In genomic region chr11:9606799-9607510, GRCh38 we compare ENCODE assay signal across 17 cellular contexts. TPM values are rescaled to one million over a fixed set of nuclear protein-coding genes. Genes with fewer than 3 reads are reported as not detected.
DNase-seq lines count a peak whose midpoint lies in the region; ATAC-seq, FAIRE-seq and TF ChIP-seq lines count a peak whose summit lies in the region.
"Had no signal": no experiment of that assay in that cellular context is flagged by ENCODE, and none has a peak within 500 bp of the region (broad histone marks: within the 10 kb centered on the region; RNA-seq: fewer than 3 reads in every experiment).

No MANE protein-coding gene starts in this region.

- TF ChIP-seq POLR2A in K562 (conservative IDR thresholded peaks at IDR 0.05) (no peak), transverse colon (IDR thresholded peaks at IDR 0.05) (no peak), sigmoid colon (IDR thresholded peaks at IDR 0.05) (no peak)

- H3K4me1 ChIP-seq in K562 (replicated peaks in 1 of 2; ENCODE audit: control insufficient read depth in 2 of 2, insufficient read depth in 2 of 2, low read length in 2 of 2) (peaks cover 10 to 21% of the 10 kb centered on the region in 2 experiments), mucosa of descending colon (ENCODE audit: low read depth) (no peaks in the 10 kb centered on the region), transverse colon (no peaks in the 10 kb centered on the region), sigmoid colon (peaks cover 0 to 3% (median 0%) of the 10 kb centered on the region in 4 donors)
- H3K4me1 ChIP-seq: prostate gland had no signal

- H3K4me2 ChIP-seq in K562 (ENCODE audit: insufficient read depth, low read length): no peak overlapping the region

- H3K9ac ChIP-seq in K562 (ENCODE audit: insufficient read depth in 1 of 2, low read depth in 2 of 2, low read length in 2 of 2): no peak overlapping the region

- TF ChIP-seq CTCF in GM12872 (IDR thresholded peaks at IDR 0.05; ENCODE audit: insufficient read depth, low read depth, low read length) (0 out of 3 replicates have a peak, but pooled peaks have one; percentile 18), K562 (IDR thresholded peaks at IDR 0.05 in 2 of 3, conservative IDR thresholded peaks at IDR 0.05 in 1 of 3; ENCODE audit: insufficient read depth in 2 of 3, low read depth in 1 of 3, low read length in 3 of 3) (peak; percentile 43 to 51 (median 48); a peak in 5 of 6 replicates), mucosa of descending colon (IDR thresholded peaks at IDR 0.05) (no peak), transverse colon (IDR thresholded peaks at IDR 0.05) (no peak), sigmoid colon (IDR thresholded peaks at IDR 0.05) (no peak)

- H3K27me3 ChIP-seq in K562 (ENCODE audit: control insufficient read depth in 2 of 2, insufficient read depth in 2 of 2, low read length in 2 of 2) (no peaks in the 10 kb centered on the region), transverse colon (no peaks in the 10 kb centered on the region), sigmoid colon (no peaks in the 10 kb centered on the region)
- H3K27me3 ChIP-seq: Peyer's patch had no signal

- TF ChIP-seq RAD21 in Ishikawa (IDR thresholded peaks at IDR 0.05; ENCODE audit: low read depth) (peak; percentile 35), K562 (CRISPR knock-in tag; conservative IDR thresholded peaks at IDR 0.05 in 1 of 2, IDR thresholded peaks at IDR 0.05 in 1 of 2) (peak in 1 of 2 experiments; percentile 51; a peak in 2 of 4 replicates)

- ATAC-seq in K562 (peak; percentile 80), mucosa of descending colon (peak; percentile 77)

- H3K27ac ChIP-seq in K562 (ENCODE audit: extremely low read depth, low read depth, low read length) (no peak overlapping the region), transverse colon (no peak overlapping the region), sigmoid colon (no peak overlapping the region)
- H3K27ac ChIP-seq: Peyer's patch, prostate gland, thoracic aorta had no signal

- H3K9me3 ChIP-seq in K562 (replicated peaks; ENCODE audit: control insufficient read depth, insufficient read depth, low read depth, low read length): no peaks in the 10 kb centered on the region
- no peaks in the 10 kb centered on the region for H3K9me3 ChIP-seq in mucosa of descending colon
- no peaks in the 10 kb centered on the region for H3K9me3 ChIP-seq in transverse colon
- no peaks in the 10 kb centered on the region for H3K9me3 ChIP-seq in sigmoid colon
- H3K9me3 ChIP-seq: Peyer's patch, prostate gland, thoracic aorta had no signal

- in situ Hi-C loops in K562 (cut with MboI): no loop called here
- in situ Hi-C loops in transverse colon (cut with MboI; ENCODE audit: low pct_ligation_motif_present in 1 of 4, low pct_unique_long_range_greater_than_20kb in 1 of 4, low sequenced_read_pairs in 3 of 4): no loop called here

- POLR2A ChIA-PET in K562 (lab: Yijun Ruan, JAX): interaction anchor here (0.5 to 1.8 kb wide), 8 partner anchors 9 to 170 kb away, joined by 3 to 6 read pairs (median 3); no protein-coding TSS in a partner anchor

- H3K36me3 ChIP-seq in K562 (ENCODE audit: control insufficient read depth, insufficient read depth, low read length) (no peaks in the 10 kb centered on the region), mucosa of descending colon (ENCODE audit: low read depth) (no peaks in the 10 kb centered on the region), transverse colon (no peaks in the 10 kb centered on the region), sigmoid colon (no peaks in the 10 kb centered on the region)
- H3K36me3 ChIP-seq: Peyer's patch, prostate gland, thoracic aorta had no signal

- peak in 1 of 4 experiments; percentile 38 for DNase-seq in K562 (ENCODE audit: extremely low read depth in 1 of 4, low spot score in 3 of 4)
- no peak for DNase-seq in mucosa of descending colon
- no peak for DNase-seq in transverse colon
- DNase-seq in sigmoid colon: no peak
- no peak for DNase-seq in DMS79 (lab: John Stamatoyannopoulos, UW)
- DNase-seq: activated CD4-positive, alpha-beta T cell treated with anti-CD3 and anti-CD28 coated beads, Interleukin-2, amount 50 U/mL, for 4 hours; activated effector memory CD4-positive, alpha-beta T cell treated with anti-CD3 and anti-CD28 coated beads, Interleukin-2, amount 50 U/mL, for 16 hours; C1 segment of cervical spinal cord; cortex of kidney; erythroblast; NCI-H1417 treated with DMSO at 0.1 percent for 48 hours; NCI-H446 treated with DMSO at 0.1 percent for 48 hours had no signal

- FAIRE-seq in K562 (lab: Jason Lieb, UNC): peak; percentile 63

- H2AFZ ChIP-seq in K562 (ENCODE audit: low read depth, low read length): peak overlapping the region; percentile 52

- no TSS peak for BruUV-seq in K562 (replicated peaks; lab: Mats Ljungman, UMichigan)

- H4K20me1 ChIP-seq in K562 (replicated peaks; ENCODE audit: control insufficient read depth, insufficient read depth, low read length): no peaks in the 10 kb centered on the region

- H3K79me2 ChIP-seq in K562 (ENCODE audit: control insufficient read depth, insufficient read depth, low read length): no peaks in the 10 kb centered on the region

- H3K4me3 ChIP-seq in K562: no peak overlapping the region
- no peak overlapping the region for H3K4me3 ChIP-seq in mucosa of descending colon
- no peak overlapping the region for H3K4me3 ChIP-seq in transverse colon
- no peak overlapping the region for H3K4me3 ChIP-seq in sigmoid colon
- H3K4me3 ChIP-seq: Peyer's patch, prostate gland, thoracic aorta had no signal

- CTCF ChIA-PET in K562 (lab: Yijun Ruan, JAX; ENCODE audit: low intra/inter-chr PET ratio): no interaction called here

- TF ChIP-seq EP300 in Ishikawa (IDR thresholded peaks at IDR 0.05; ENCODE audit: borderline replicate concordance) (no peak), K562 (IDR thresholded peaks at IDR 0.05; ENCODE audit: low read length) (no peak), transverse colon (IDR thresholded peaks at IDR 0.05; ENCODE audit: low read depth) (no peak), sigmoid colon (IDR thresholded peaks at IDR 0.05) (no peak)

- WGBS in K562 (ENCODE audit: insufficient coverage, low coverage, missing lambda C conversion rate): 64% methylated on average over 9 of the region's 9 CpGs
- WGBS in transverse colon (ENCODE audit: low coverage in 1 of 2), 2 donors: 45 to 66% methylated on average over 3 to 9 of the region's 9 CpGs
- WGBS in sigmoid colon, 2 donors: 52 to 78% methylated on average over 9 of the region's 9 CpGs

- intact Hi-C loops in K562 (cut with micrococcal nuclease) (no loop called here), mucosa of descending colon (cut with DNase I, micrococcal nuclease) (no loop called here), transverse colon (cut with DNase I; ENCODE audit: low total_unique reads) (no loop called here), sigmoid colon (cut with DNase I) (no loop called here)

- no peaks in the 10 kb centered on the region for H3K9me1 ChIP-seq in K562 (ENCODE audit: control insufficient read depth, insufficient read depth, low read length)

TF ChIP-seq in Ishikawa, 13 proteins besides CTCF, POLR2A, EP300 and RAD21 (continues in another document):
- no peak for TF ChIP-seq CREB1 (IDR thresholded peaks at IDR 0.05; ENCODE audit: low read depth)

RNA-seq across cellular contexts. Expression of gene WEE1, which starts 33.5 kb away (rescaled TPM):
- total RNA-seq in K562 (2011; cell fraction: chromatin; rRNA removed; ENCODE audit: low replicate concordance): 78.0 and 216 TPM in 2 replicates
- total RNA-seq in K562 (2011; cell fraction: nucleolus; rRNA removed): 51.9 and 57.0 TPM in 2 replicates
- total RNA-seq in K562 (2011; cell fraction: nucleoplasm; rRNA removed): 101 and 161 TPM in 2 replicates
- total RNA-seq in K562 (2014; rRNA removed): 62.9 and 66.8 TPM in 2 replicates
- 73.2 and 80.9 TPM in 2 replicates for total RNA-seq in K562 (2014; rRNA removed; fragmentation: Illumina TruSeq; extraction: Trizol)
- total RNA-seq in K562 (2015; rRNA removed; fragmentation: Illumina TruSeq; extraction: Trizol): 61.6 and 67.4 TPM in 2 replicates
- total RNA-seq in K562 (2021): 82.1 and 82.7 TPM in 2 replicates
- 81.2 and 99.0 TPM in 2 replicates for polyA plus RNA-seq in K562 (2011; rRNA removed)
- polyA plus RNA-seq in K562 (2011; cell fraction: cytosol; rRNA removed): 20.1 and 32.8 TPM in 2 replicates
- polyA plus RNA-seq in K562 (2011; cell fraction: nucleus; rRNA removed): 77.6 and 91.0 TPM in 2 replicates
- polyA plus RNA-seq in K562 (2012): 34.8 and 46.6 TPM in 2 replicates
- polyA plus RNA-seq in K562 (2014; fragmentation: Illumina TruSeq; extraction: Trizol): 73.7 and 93.4 TPM in 2 replicates
- 10 to 100 TPM; 21.9 to 30.6 TPM for polyA plus RNA-seq in K562 (2014; fragmentation: Nextera tagmentation; extraction: Ambion mirVana)
- polyA plus RNA-seq in K562 (2014; rRNA removed): 51.3 and 53.9 TPM in 2 replicates
- 121 and 129 TPM in 2 replicates for polyA minus RNA-seq in K562 (2011; rRNA and poly(A)+ RNA removed)
- 28.7 and 41.6 TPM in 2 replicates for polyA minus RNA-seq in K562 (2011; cell fraction: cytosol; rRNA and poly(A)+ RNA removed)
- 75.3 and 97.9 TPM in 2 replicates for polyA minus RNA-seq in K562 (2011; cell fraction: nucleus; rRNA and poly(A)+ RNA removed)
- 10 to 100 TPM; 17.5 to 33.6 (median 18.0) TPM for total RNA-seq in mucosa of descending colon
- total RNA-seq in transverse colon: 10 to 100 TPM in 3 of 4 donors, 1 to 10 TPM in 1; 7.9 to 48.2 (median 31.8) TPM
- 10 to 100 TPM; 32.4 to 38.8 (median 35.0) TPM for total RNA-seq in sigmoid colon
- polyA plus RNA-seq in sigmoid colon: 10 to 100 TPM in 2 of 3 donors, 1 to 10 TPM in 1; 8.4 to 11.1 (median 10.0) TPM

RNA-seq across cellular contexts. Expression of gene SWAP70, which starts 56.9 kb away (rescaled TPM):
- 1.2 and 3.2 TPM in 2 replicates for total RNA-seq in K562 (2011; cell fraction: chromatin; rRNA removed; ENCODE audit: low replicate concordance)
- 0.79 and 1.0 TPM in 2 replicates for total RNA-seq in K562 (2011; cell fraction: nucleolus; rRNA removed)
- total RNA-seq in K562 (2011; cell fraction: nucleoplasm; rRNA removed): 1.4 and 2.7 TPM in 2 replicates
- total RNA-seq in K562 (2014; rRNA removed): 2.3 TPM in 2 replicates
- total RNA-seq in K562 (2014; rRNA removed; fragmentation: Illumina TruSeq; extraction: Trizol): 4.4 and 4.8 TPM in 2 replicates
- total RNA-seq in K562 (2015; rRNA removed; fragmentation: Illumina TruSeq; extraction: Trizol): 4.9 and 5.0 TPM in 2 replicates
- 2.9 and 4.3 TPM in 2 replicates for total RNA-seq in K562 (2021)
- polyA plus RNA-seq in K562 (2011; rRNA removed): 1.8 and 2.4 TPM in 2 replicates
- 1.0 and 1.8 TPM in 2 replicates for polyA plus RNA-seq in K562 (2011; cell fraction: cytosol; rRNA removed)
- polyA plus RNA-seq in K562 (2011; cell fraction: nucleus; rRNA removed): 0.73 and 0.78 TPM in 2 replicates
- polyA plus RNA-seq in K562 (2012): 4.6 and 5.5 TPM in 2 replicates
- polyA plus RNA-seq in K562 (2014; fragmentation: Illumina TruSeq; extraction: Trizol): 4.1 and 4.3 TPM in 2 replicates
- polyA plus RNA-seq in K562 (2014; fragmentation: Nextera tagmentation; extraction: Ambion mirVana): 1 to 10 TPM; 1.7 to 1.9 TPM
- polyA plus RNA-seq in K562 (2014; rRNA removed): 2.9 and 3.9 TPM in 2 replicates
- polyA minus RNA-seq in K562 (2011; rRNA and poly(A)+ RNA removed): 2.9 and 3.5 TPM in 2 replicates
- 1.6 and 2.3 TPM in 2 replicates for polyA minus RNA-seq in K562 (2011; cell fraction: cytosol; rRNA and poly(A)+ RNA removed)
- polyA minus RNA-seq in K562 (2011; cell fraction: nucleus; rRNA and poly(A)+ RNA removed): 0.54 and 1.8 TPM in 2 replicates
- total RNA-seq in mucosa of descending colon: 10 to 100 TPM; 16.0 to 29.1 (median 19.7) TPM
- 10 to 100 TPM; 18.8 to 52.5 (median 29.1) TPM for total RNA-seq in transverse colon
- total RNA-seq in sigmoid colon: 10 to 100 TPM; 22.1 to 30.3 (median 28.6) TPM
- polyA plus RNA-seq in sigmoid colon: 10 to 100 TPM in 2 of 3 donors, 1 to 10 TPM in 1; 9.5 to 19.8 (median 10.8) TPM

Comparison
In these comparisons a context has a peak if more than half of its experiments do, and no peak if none do; other contexts are left out.
1. CTCF ChIP-seq: peak in GM12872 (single experiment) and K562 (3 of 3); none in mucosa of descending colon (single experiment), transverse colon (0 of 5) and sigmoid colon (0 of 4).